1 cellular context compared by ENCODE assay signal in genomic region chr4:6221296-6221850, GRCh38.
TF ChIP-seq lines count a peak whose summit lies in the region.

No MANE protein-coding gene starts in this region.

TF ChIP-seq in HCT116, 20 proteins besides CTCF, POLR2A, EP300 and RAD21 (continued from another document):
- TF ChIP-seq MAX (IDR thresholded peaks at IDR 0.05) (no peak), ELF1 (IDR thresholded peaks at IDR 0.05; ENCODE audit: borderline replicate concordance, low read depth) (no peak)
